ENCODE assay signal across 8 cellular contexts in genomic region chr2:165952600-165953210, GRCh38. TPM values are rescaled to one million over a fixed set of nuclear protein-coding genes. Genes with fewer than 3 reads are reported as not detected.
DNase-seq lines count a peak whose midpoint lies in the region; ATAC-seq, FAIRE-seq and TF ChIP-seq lines count a peak whose summit lies in the region.

No MANE protein-coding gene starts in this region.

- no peaks in the 10 kb centered on the region for H3K9me1 ChIP-seq in keratinocyte (ENCODE audit: control insufficient read depth, extremely low read depth, insufficient read depth, low read length)

- no peaks in the 10 kb centered on the region for H3K27me3 ChIP-seq in AG04450 (ENCODE audit: control insufficient read depth, insufficient read depth, low read length)
- H3K27me3 ChIP-seq in SU-DHL-6 (ENCODE audit: low read length): no peaks in the 10 kb centered on the region
- no peaks in the 10 kb centered on the region for H3K27me3 ChIP-seq in keratinocyte (ENCODE audit: control insufficient read depth, extremely low read depth, insufficient read depth, low read length)
- H3K27me3 ChIP-seq in aorta (ENCODE audit: control insufficient read depth in 1 of 2, insufficient read depth in 2 of 2, low read length in 1 of 2): no peaks in the 10 kb centered on the region

- peaks cover 6% of the 10 kb centered on the region; the same call in 1 of the 2 replicates for H3F3A ChIP-seq in SU-DHL-6 (ENCODE audit: insufficient read depth)

- H3K4me1 ChIP-seq in keratinocyte (ENCODE audit: control insufficient read depth, extremely low read depth, insufficient read depth, low read length): peaks cover 16% of the 10 kb centered on the region
- H3K4me1 ChIP-seq in aorta (ENCODE audit: control insufficient read depth in 1 of 2, insufficient read depth in 2 of 2, low read length in 2 of 2): peaks cover 2 to 6% of the 10 kb centered on the region in 2 donors

- intact Hi-C loops in aorta (cut with DNase I): loop anchor here in 1 of 2 donors (5.0 kb wide), 1 partner anchor 175 kb away; the partner anchor contains the start of gene SCN1A

- FAIRE-seq in H54 (lab: Jason Lieb, UNC) (peak; percentile 52), keratinocyte (lab: Jason Lieb, UNC) (no peak)

- H3K4me3 ChIP-seq in AG04450 (ENCODE audit: low read depth, low read length) (peak overlapping the region; percentile 74), SU-DHL-6 (ENCODE audit: insufficient read depth, low read length, poor library complexity, severe bottlenecking) (peak overlapping the region; percentile 83), keratinocyte (ENCODE audit: control insufficient read depth in 2 of 3, extremely low read depth in 1 of 3, insufficient read depth in 2 of 3, low read depth in 1 of 3, low read length in 3 of 3) (peak overlapping the region; percentile 65 to 89 (median 78)), aorta (ENCODE audit: low read length in 2 of 2) (peak overlapping the region; percentile 78 to 91)

- H3K27ac ChIP-seq in AG04450 (ENCODE audit: low read depth, low read length) (no peak overlapping the region), SU-DHL-6 (ENCODE audit: low read depth, low read length) (no peak overlapping the region), keratinocyte (ENCODE audit: control insufficient read depth, insufficient read depth, low read length) (peak overlapping the region; percentile 86), aorta (ENCODE audit: low read depth in 1 of 2, low read length in 2 of 2) (no peak overlapping the region)

- WGBS in aorta, 2 donors: 19 to 22% methylated on average over 4 of the region's 4 CpGs

- H3K36me3 ChIP-seq in SU-DHL-6 (ENCODE audit: low read length): peaks cover 12% of the 10 kb centered on the region; the same call in 1 of the 2 replicates
- no peaks in the 10 kb centered on the region for H3K36me3 ChIP-seq in keratinocyte (ENCODE audit: control insufficient read depth in 2 of 2, extremely low read depth in 1 of 2, insufficient read depth in 2 of 2, low read length in 2 of 2)
- peaks cover 0 to under 1% of the 10 kb centered on the region in 2 donors for H3K36me3 ChIP-seq in aorta (ENCODE audit: control insufficient read depth in 1 of 2, insufficient read depth in 2 of 2, low read length in 1 of 2)

- H3K9ac ChIP-seq in SU-DHL-6 (ENCODE audit: low read length) (peak overlapping the region; percentile 68), keratinocyte (ENCODE audit: control insufficient read depth, extremely low read depth, insufficient read depth, low read length) (peak overlapping the region; percentile 87)

- ATAC-seq in aorta (ENCODE audit: low FRiP score): no peak
- ATAC-seq in GM19328 (IDR thresholded peaks at IDR 0.05; ENCODE audit: unreplicated experiment): no peak

- H3K79me2 ChIP-seq in SU-DHL-6 (ENCODE audit: insufficient read depth, low read length) (no peaks in the 10 kb centered on the region; the same call in 1 of the 2 replicates), keratinocyte (ENCODE audit: control insufficient read depth, insufficient read depth, low read length) (peaks cover 16% of the 10 kb centered on the region)

- H4K20me1 ChIP-seq in SU-DHL-6 (ENCODE audit: low read depth, low read length) (no peaks in the 10 kb centered on the region), keratinocyte (ENCODE audit: control insufficient read depth, extremely low read depth, insufficient read depth, low read length) (no peaks in the 10 kb centered on the region)

- TF ChIP-seq POLR2A in H54 (IDR thresholded peaks at IDR 0.05; ENCODE audit: low read depth, low read length): no peak

- no peak for TF ChIP-seq CTCF in AG04450 (IDR thresholded peaks at IDR 0.05; ENCODE audit: low read depth, low read length)
- no peak for TF ChIP-seq CTCF in SU-DHL-6 (IDR thresholded peaks at IDR 0.05; ENCODE audit: insufficient read depth, low read length, poor library complexity, severe bottlenecking)
- no peak for TF ChIP-seq CTCF in keratinocyte (optimal IDR thresholded peaks at IDR 0.05 in 1 of 3, IDR thresholded peaks at IDR 0.05 in 1 of 3, conservative IDR thresholded peaks at IDR 0.05 in 1 of 3; ENCODE audit: extremely low read depth in 1 of 3, insufficient read depth in 2 of 3, low read length in 3 of 3)
- no peak for TF ChIP-seq CTCF in GM10266 (IDR thresholded peaks at IDR 0.05; ENCODE audit: control insufficient read depth, insufficient read depth, low read depth, missing control alignments)

- H3K9me2 ChIP-seq in SU-DHL-6 (replicated peaks; ENCODE audit: insufficient read depth, low read length): no peaks in the 10 kb centered on the region

- CTCF ChIA-PET in AG04450 (lab: Charles Lee): interaction anchor here (0.8 to 6.1 kb wide), 13 partner anchors 8 to 317 kb away, joined by 3 to 123 read pairs (median 5); partner anchors contain the start of gene SCN1A

- H3K9me3 ChIP-seq in AG04450 (ENCODE audit: control insufficient read depth, insufficient read depth, low read length): no peaks in the 10 kb centered on the region; the same call in 1 of the 2 replicates
- H3K9me3 ChIP-seq in SU-DHL-6 (ENCODE audit: insufficient read depth, low read length): no peaks in the 10 kb centered on the region
- H3K9me3 ChIP-seq in keratinocyte (ENCODE audit: control insufficient read depth, low read depth, low read length): no peaks in the 10 kb centered on the region
- H3K9me3 ChIP-seq in aorta (ENCODE audit: control insufficient read depth, low read length): no peaks in the 10 kb centered on the region

- POLR2A ChIA-PET in AG04450 (lab: Yijun Ruan, JAX): interaction anchor here (1.2 kb wide), 1 partner anchor 175 kb away, joined by 7 read pairs; the partner anchor contains the start of gene SCN1A

- H2AFZ ChIP-seq in SU-DHL-6 (ENCODE audit: low read depth, low read length, severe bottlenecking): peak overlapping the region; percentile 76
- peak overlapping the region; percentile 78 for H2AFZ ChIP-seq in keratinocyte (ENCODE audit: control insufficient read depth, low read length)

- dilution Hi-C loops in keratinocyte (cut with MboI; ENCODE audit: extremely low pct_ligation_motif_present, low sequenced_read_pairs): no loop called here

- H3K4me2 ChIP-seq in SU-DHL-6 (ENCODE audit: low read depth, low read length, poor library complexity, severe bottlenecking): peak overlapping the region; percentile 91
- peak overlapping the region; percentile 67 for H3K4me2 ChIP-seq in keratinocyte (ENCODE audit: control insufficient read depth, extremely low read depth, insufficient read depth, low read depth, low read length)

- DNase-seq in AG04450 (ENCODE audit: low read depth, low spot score): no peak
- DNase-seq in H54 (ENCODE audit: insufficient read length, low spot score): no peak
- DNase-seq in keratinocyte (ENCODE audit: low read depth, low spot score): no peak
- no peak for DNase-seq in aorta
- no peak for DNase-seq in GM10266 (ENCODE audit: extremely low spot score)
- no peak for DNase-seq in NCI-H2081 treated with DMSO at 0.1 percent for 48 hours (lab: John Stamatoyannopoulos, UW)

RNA-seq across cellular contexts. Expression of gene TTC21B, which starts 0.9 kb away (rescaled TPM):
- 11.1 and 12.1 TPM in 2 replicates for polyA plus RNA-seq in AG04450 (2011; rRNA removed)
- polyA minus RNA-seq in AG04450 (2011; rRNA and poly(A)+ RNA removed): 16.9 and 28.8 TPM in 2 replicates
- 4.5 to 8.0 TPM (median 6.6 TPM) in 3 replicates for polyA plus RNA-seq in keratinocyte
- polyA plus RNA-seq in keratinocyte (2011; ENCODE audit: low read depth): 5.9 TPM
- 1.6 and 2.5 TPM in 2 replicates for polyA plus RNA-seq in keratinocyte (2011; cell fraction: cytosol; rRNA removed)
- polyA plus RNA-seq in keratinocyte (2011; cell fraction: nucleus; rRNA removed): 13.4 and 15.8 TPM in 2 replicates
- polyA plus RNA-seq in keratinocyte (2012; ENCODE audit: low replicate concordance): 1.8 and 3.3 TPM in 2 replicates
- 1.3 to 15.3 TPM (median 10.1 TPM) in 3 replicates for polyA minus RNA-seq in keratinocyte
- polyA minus RNA-seq in keratinocyte (2011; cell fraction: cytosol; rRNA and poly(A)+ RNA removed): 2.7 TPM
- polyA minus RNA-seq in keratinocyte (2011; cell fraction: nucleus; rRNA and poly(A)+ RNA removed): 9.2 and 24.4 TPM in 2 replicates
- total RNA-seq in aorta: 10 to 100 TPM; 26.3 to 31.8 TPM
- polyA plus RNA-seq in aorta: 1 to 10 TPM; 3.1 to 7.4 TPM
